In the genomic region with DNA sequence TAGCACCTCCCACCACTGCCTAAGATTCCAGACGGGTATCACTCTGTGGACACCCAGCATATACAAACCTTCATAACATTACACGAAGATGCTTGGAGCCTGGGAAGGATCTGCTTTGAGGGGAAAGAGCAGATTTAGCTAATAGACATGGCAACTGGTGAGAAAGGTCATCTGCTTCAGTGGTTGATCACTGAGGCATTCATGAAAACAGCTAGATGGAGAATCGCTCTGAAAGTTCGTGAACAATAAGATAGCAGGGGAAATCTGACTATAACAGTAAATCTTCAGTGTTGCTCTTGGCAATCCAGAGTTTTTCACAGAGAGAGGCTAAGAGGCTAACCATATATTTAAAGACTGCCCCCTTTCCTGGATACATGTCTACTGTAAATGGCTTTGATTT, we compare ENCODE assay signal across 10 cellular contexts.
A peak's percentile ranks its signal among the peaks of the same experiment; 100 is the strongest.
DNase-seq lines count a peak whose midpoint lies in the region; ATAC-seq lines count a peak whose summit lies in the region.
"Had no signal": no experiment of that assay in that cellular context is flagged by ENCODE, and none has a peak within 500 bp of the region (broad histone marks: within the 10 kb centered on the region; RNA-seq: fewer than 3 reads in every experiment).

No MANE protein-coding gene starts in this region.

- H3K36me3 Mint-ChIP-seq in naive thymus-derived CD4-positive, alpha-beta T cell = peaks cover 0 to 24% (median 4%) of the 10 kb centered on the region in 5 donors

- no peaks in the 10 kb centered on the region for H3K9me3 Mint-ChIP-seq in naive thymus-derived CD4-positive, alpha-beta T cell

- peaks cover 15 to 17% of the 10 kb centered on the region in 2 donors for H3K4me1 ChIP-seq in naive thymus-derived CD4-positive, alpha-beta T cell (ENCODE audit: control insufficient read depth in 2 of 2, insufficient read depth in 2 of 2, low read length in 2 of 2)

- POLR2A ChIA-PET in naive thymus-derived CD4-positive, alpha-beta T cell (lab: Charles Lee) = interaction anchor here (0.9 to 1.1 kb wide), 2 partner anchors 9 to 10 kb away, joined by 4 to 6 read pairs; no protein-coding TSS in a partner anchor

- peak overlapping the region; percentile 10 to 73 (median 66) for H3K4me3 Mint-ChIP-seq in naive thymus-derived CD4-positive, alpha-beta T cell

- H3K36me3 ChIP-seq in naive thymus-derived CD4-positive, alpha-beta T cell (ENCODE audit: control insufficient read depth in 2 of 3, insufficient read depth in 3 of 3, low read length in 3 of 3) = no peaks in the 10 kb centered on the region

- peak overlapping the region; percentile 14 to 91 (median 82) for H3K27ac Mint-ChIP-seq in naive thymus-derived CD4-positive, alpha-beta T cell

- no peaks in the 10 kb centered on the region for H3K27me3 ChIP-seq in naive thymus-derived CD4-positive, alpha-beta T cell (ENCODE audit: control insufficient read depth in 2 of 2, insufficient read depth in 2 of 2, low read length in 2 of 2)

- peaks cover 15 to 51% (median 37%) of the 10 kb centered on the region in 7 donors for H3K4me1 Mint-ChIP-seq in naive thymus-derived CD4-positive, alpha-beta T cell

- peak overlapping the region; percentile 8 for H3K4me3 ChIP-seq in naive thymus-derived CD4-positive, alpha-beta T cell (ENCODE audit: low read length)

- DNase-seq in naive thymus-derived CD4-positive, alpha-beta T cell = no peak
- DNase-seq in GM19240 (ENCODE audit: insufficient read length, low spot score) (no peak), NCI-H524 (lab: John Stamatoyannopoulos, UW) (no peak), GM19238 (ENCODE audit: insufficient read length, low spot score) (no peak)
- DNase-seq: GDM1, NCI-H446 had no signal

- ATAC-seq in GM18858 (IDR thresholded peaks at IDR 0.05; ENCODE audit: unreplicated experiment) (peak; percentile 24), GM21576 (IDR thresholded peaks at IDR 0.05; ENCODE audit: unreplicated experiment) (peak; percentile 12), HG03378 (IDR thresholded peaks at IDR 0.05; ENCODE audit: unreplicated experiment) (peak; percentile 15), HG03469 (IDR thresholded peaks at IDR 0.05; ENCODE audit: unreplicated experiment) (no peak)
- ATAC-seq in naive thymus-derived CD4-positive, alpha-beta T cell = no peak

- CTCF ChIA-PET in naive thymus-derived CD4-positive, alpha-beta T cell (lab: Charles Lee) = interaction anchor here (0.8 to 2.0 kb wide), 3 partner anchors 10 to 37 kb away, joined by 3 to 4 read pairs (median 4); no protein-coding TSS in a partner anchor

- intact Hi-C loops in naive thymus-derived CD4-positive, alpha-beta T cell (cut with micrococcal nuclease) = loop anchor here in 1 of 2 donors (2.0 kb wide), 1 partner anchor 14 kb away; no protein-coding TSS in a partner anchor

- H3K27ac ChIP-seq in naive thymus-derived CD4-positive, alpha-beta T cell (ENCODE audit: low read depth, low read length) = peak overlapping the region; percentile 9

- H3K9me3 ChIP-seq in naive thymus-derived CD4-positive, alpha-beta T cell (ENCODE audit: control insufficient read depth in 2 of 3, low read length in 3 of 3) = no peaks in the 10 kb centered on the region

- H3K27me3 Mint-ChIP-seq in naive thymus-derived CD4-positive, alpha-beta T cell = no peaks in the 10 kb centered on the region

Comparison
In these comparisons a context has a peak if more than half of its experiments do, and no peak if none do; other contexts are left out.
1. ATAC-seq: peak in GM18858 (single experiment), GM21576 (single experiment) and HG03378 (single experiment); none in naive thymus-derived CD4-positive, alpha-beta T cell (single experiment) and HG03469 (single experiment).